1 cellular context compared by ENCODE assay signal in genomic region chr19:57499332-57499679, GRCh38.
TF ChIP-seq lines count a peak whose summit lies in the region.

No MANE protein-coding gene starts in this region.

TF ChIP-seq in GM12878, 131 proteins besides CTCF, POLR2A, EP300 and RAD21:
- TF ChIP-seq SRF (IDR thresholded peaks at IDR 0.05; ENCODE audit: low read depth in 2 of 2, low read length in 2 of 2) (0 out of 4 replicates have a peak, but pooled peaks of 1 of the 2 experiments have one; percentile 1), ZBTB33 (IDR thresholded peaks at IDR 0.05) (peak; percentile 16; the same call in 1 of the 2 replicates)
